In the genomic region with DNA sequence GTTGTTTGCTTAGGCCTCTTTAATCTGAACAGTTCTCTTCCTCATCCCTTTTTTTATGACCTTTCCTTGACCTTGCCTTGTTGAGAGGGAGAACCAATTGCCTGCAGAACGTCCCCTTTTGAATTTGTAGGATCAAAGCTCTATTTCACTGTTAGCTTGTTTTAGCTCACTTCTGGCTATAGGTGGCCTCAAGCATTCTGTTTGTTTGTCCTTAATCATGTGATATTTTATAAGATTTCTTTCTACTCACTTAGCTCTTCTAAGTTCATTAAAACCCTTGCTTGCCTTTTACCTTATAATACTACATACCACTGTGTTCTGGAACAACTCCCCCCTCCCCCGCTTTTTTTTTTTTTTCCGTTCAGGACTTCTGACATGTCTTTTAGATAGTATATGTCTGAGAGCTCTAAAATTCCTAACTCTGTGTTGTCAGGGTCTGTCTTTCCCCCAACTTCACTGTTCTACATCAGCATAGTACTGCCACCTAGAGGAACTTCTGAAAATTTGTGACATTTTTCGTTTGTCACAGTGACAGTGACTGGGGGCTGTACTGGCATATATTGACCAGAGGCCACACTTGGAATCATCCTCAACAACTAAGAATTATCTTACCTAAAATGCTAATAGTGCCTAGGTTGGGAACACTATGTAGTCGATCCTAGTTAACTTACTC, we compare ENCODE assay signal across 9 cellular contexts.
A peak's percentile ranks its signal among the peaks of the same experiment; 100 is the strongest.
DNase-seq lines count a peak whose midpoint lies in the region; ATAC-seq and TF ChIP-seq lines count a peak whose summit lies in the region.
"Had no signal": no experiment of that assay in that cellular context is flagged by ENCODE, and none has a peak within 500 bp of the region (broad histone marks: within the 10 kb centered on the region; RNA-seq: fewer than 3 reads in every experiment).

No MANE protein-coding gene starts in this region.

- H3K9me3 ChIP-seq in DOHH2 (ENCODE audit: control insufficient read depth, insufficient read depth, low read length) (no peaks in the 10 kb centered on the region), Loucy (ENCODE audit: insufficient read depth, low read depth, low read length) (no peaks in the 10 kb centered on the region)

- POLR2A ChIA-PET in activated CD8-positive, alpha-beta T cell treated with anti-CD3 and anti-CD28 coated beads for 36 hours (lab: Charles Lee), result interaction anchor here (0.6 kb wide), 1 partner anchor 128 kb away, joined by 3 read pairs; no protein-coding TSS in a partner anchor

- no peaks in the 10 kb centered on the region for H3K9me3 Mint-ChIP-seq in activated CD8-positive, alpha-beta T cell treated with anti-CD3 and anti-CD28 coated beads for 36 hours

- H3K9me2 ChIP-seq in DOHH2 (replicated peaks; ENCODE audit: control insufficient read depth, low read length), result no peaks in the 10 kb centered on the region
- no peaks in the 10 kb centered on the region for H3K9me2 ChIP-seq in Loucy (replicated peaks; ENCODE audit: low read depth, low read length)

- peaks cover 8% of the 10 kb centered on the region for H3K4me1 ChIP-seq in DOHH2 (ENCODE audit: control insufficient read depth, low read length)
- H3K4me1 ChIP-seq in Loucy (ENCODE audit: insufficient read depth, low read length, poor library complexity, severe bottlenecking), result no peaks in the 10 kb centered on the region

- H3K27ac ChIP-seq in DOHH2 (ENCODE audit: low read depth, low read length), result no peak overlapping the region
- H3K27ac ChIP-seq: skin epidermis had no signal

- H3K4me2 ChIP-seq in DOHH2 (ENCODE audit: low read length) (0 out of 2 replicates have a peak overlapping the region, but pooled peaks have one; percentile 19), Loucy (ENCODE audit: low read depth, low read length, poor library complexity, severe bottlenecking) (peak overlapping the region; percentile 28)

- H3K79me2 ChIP-seq in DOHH2 (ENCODE audit: control insufficient read depth, low read length) (no peaks in the 10 kb centered on the region), Loucy (ENCODE audit: insufficient read depth, low read length) (no peaks in the 10 kb centered on the region)

- H3K4me1 Mint-ChIP-seq in activated CD8-positive, alpha-beta T cell treated with anti-CD3 and anti-CD28 coated beads for 36 hours (ENCODE audit: low read depth), result no peaks in the 10 kb centered on the region

- no peaks in the 10 kb centered on the region for H3K36me3 Mint-ChIP-seq in activated CD8-positive, alpha-beta T cell treated with anti-CD3 and anti-CD28 coated beads for 36 hours (ENCODE audit: low read depth)

- H3K9ac ChIP-seq in Loucy (ENCODE audit: low read depth, low read length, poor library complexity, severe bottlenecking), result no peak overlapping the region

- H4K20me1 ChIP-seq in DOHH2 (ENCODE audit: control insufficient read depth, insufficient read depth, low read depth, low read length), result no peaks in the 10 kb centered on the region
- H4K20me1 ChIP-seq in Loucy (ENCODE audit: insufficient read depth, low read length, poor library complexity, severe bottlenecking), result no peaks in the 10 kb centered on the region

- H3F3A ChIP-seq in DOHH2 (ENCODE audit: control insufficient read depth, insufficient read depth) (peaks cover 5% of the 10 kb centered on the region; the same call in 1 of the 2 replicates), Loucy (ENCODE audit: low read depth) (no peaks in the 10 kb centered on the region)

- H3K4me3 Mint-ChIP-seq in activated CD8-positive, alpha-beta T cell treated with anti-CD3 and anti-CD28 coated beads for 36 hours, result no peak overlapping the region

- intact Hi-C loops in activated CD8-positive, alpha-beta T cell treated with anti-CD3 and anti-CD28 coated beads for 36 hours (cut with micrococcal nuclease), result loop anchor here (5.0 kb wide), 1 partner anchor 172 kb away; no protein-coding TSS in a partner anchor

- ATAC-seq in GM19452 (IDR thresholded peaks at IDR 0.05; ENCODE audit: unreplicated experiment), result peak; percentile 68
- peak; percentile 74 for ATAC-seq in activated CD8-positive, alpha-beta T cell treated with anti-CD3 and anti-CD28 coated beads for 36 hours

- H3K4me3 ChIP-seq in DOHH2 (ENCODE audit: low read length) (no peak overlapping the region), Loucy (ENCODE audit: low read length, poor library complexity, severe bottlenecking) (peak overlapping the region; percentile 18)
- H3K4me3 ChIP-seq: skin epidermis had no signal

- peak overlapping the region; percentile 64 for H2AFZ ChIP-seq in Loucy (ENCODE audit: low read length)

- TF ChIP-seq CTCF in DOHH2 (IDR thresholded peaks at IDR 0.05; ENCODE audit: low read depth, low read length, poor library complexity, severe bottlenecking) (peak; percentile 67), Loucy (conservative IDR thresholded peaks at IDR 0.05; ENCODE audit: low read length) (peak; percentile 76)
- peak; percentile 60 for TF ChIP-seq CTCF in activated CD8-positive, alpha-beta T cell treated with anti-CD3 and anti-CD28 coated beads for 36 hours (IDR thresholded peaks at IDR 0.05)

- no peaks in the 10 kb centered on the region for H3K36me3 ChIP-seq in DOHH2 (ENCODE audit: control insufficient read depth, low read length)
- no peaks in the 10 kb centered on the region for H3K36me3 ChIP-seq in Loucy (ENCODE audit: insufficient read depth, low read length)

- peak; percentile 4 for DNase-seq in activated CD8-positive, alpha-beta T cell treated with anti-CD3 and anti-CD28 coated beads for 36 hours
- DNase-seq in iris pigment epithelial cell (ENCODE audit: low read depth) (peak; percentile 3), mesenteric fat pad (ENCODE audit: low spot score) (no peak), cortex of kidney (lab: John Stamatoyannopoulos, UW) (no peak), amniotic stem cell (lab: John Stamatoyannopoulos, UW) (no peak)

- H3K27ac Mint-ChIP-seq in activated CD8-positive, alpha-beta T cell treated with anti-CD3 and anti-CD28 coated beads for 36 hours, result no peak overlapping the region

- CTCF ChIA-PET in activated CD8-positive, alpha-beta T cell treated with anti-CD3 and anti-CD28 coated beads for 36 hours (lab: Charles Lee), result interaction anchor here (0.6 to 5.3 kb wide), 49 partner anchors 9 to 686 kb away, joined by 3 to 56 read pairs (median 4); a partner anchor contains a TSS

- H3K27me3 ChIP-seq in DOHH2 (ENCODE audit: control insufficient read depth, low read length) (no peaks in the 10 kb centered on the region), Loucy (ENCODE audit: insufficient read depth, low read length, poor library complexity, severe bottlenecking) (no peaks in the 10 kb centered on the region)

- H3K27me3 Mint-ChIP-seq in activated CD8-positive, alpha-beta T cell treated with anti-CD3 and anti-CD28 coated beads for 36 hours, result no peaks in the 10 kb centered on the region

Comparison
In these comparisons a context has a peak if more than half of its experiments do, and no peak if none do; other contexts are left out.
1. DNase-seq: peak in activated CD8-positive, alpha-beta T cell treated with anti-CD3 and anti-CD28 coated beads for 36 hours (single experiment) and iris pigment epithelial cell (single experiment); none in mesenteric fat pad (single experiment), cortex of kidney (single experiment) and amniotic stem cell (single experiment).
2. Peak in every context shown above with its lines, with median percentiles within 50 percentile points of each other: CTCF ChIP-seq.